In genomic region chr22:50469377-50470305, GRCh38 we compare ENCODE assay signal across 8 cellular contexts.
DNase-seq lines count a peak whose midpoint lies in the region; ATAC-seq and TF ChIP-seq lines count a peak whose summit lies in the region.

No MANE protein-coding gene starts in this region.

- ATAC-seq in HG02981 (IDR thresholded peaks at IDR 0.05; ENCODE audit: unreplicated experiment) (peak; percentile 48), HG03565 (IDR thresholded peaks at IDR 0.05; ENCODE audit: unreplicated experiment) (no peak)

- no peak overlapping the region for H3K4me3 ChIP-seq in epithelial cell of esophagus (ENCODE audit: low read length)

- DNase-seq in NCI-H1417 (lab: John Stamatoyannopoulos, UW) (peak; percentile 27 to 46 (median 36)), NCI-H1417 treated with DMSO at 0.1 percent for 48 hours (lab: John Stamatoyannopoulos, UW) (no peak), NCI-H510A treated with DMSO at 0.1 percent for 48 hours (lab: John Stamatoyannopoulos, UW) (peak; percentile 59), epithelial cell of esophagus (ENCODE audit: low read depth) (peak; percentile 81)
- peak; percentile 93 to 96 for DNase-seq in activated CD8-positive, alpha-beta memory T cell treated with anti-CD3 and anti-CD28 coated beads for 1 hour (ENCODE audit: extremely low read depth in 1 of 2, low read depth in 1 of 2)
- peak; percentile 81 to 94 for DNase-seq in stimulated activated CD4-positive, alpha-beta T cell treated with anti-CD3 and anti-CD28 coated beads, Interleukin-15, amount 100 ng/mL, for 1 hour (ENCODE audit: low read depth in 1 of 2, low spot score in 1 of 2)

- TF ChIP-seq CTCF in epithelial cell of esophagus (IDR thresholded peaks at IDR 0.05; ENCODE audit: insufficient read depth, low read depth, low read length, missing control alignments): no peak
